ENCODE assay signal across 1 cellular context in genomic region chr2:219279151-219279915, GRCh38.
TF ChIP-seq lines count a peak whose summit lies in the region.

Gene DNAJB2, plus strand, starts transcription at chr2:219279366. Its CDS starts 468 bp downstream, at chr2:219279834.

TF ChIP-seq in HEK293, 187 proteins besides CTCF, POLR2A, EP300 and RAD21 (continued from another document and continues in another):
- TF ChIP-seq ZNF26 (tag by site-specific recombination; IDR thresholded peaks at IDR 0.05) (no peak), FEZF1 (tag by site-specific recombination; IDR thresholded peaks at IDR 0.05) (no peak; the same call in 1 of the 2 replicates), ZNF776 (tag by site-specific recombination; IDR thresholded peaks at IDR 0.05; ENCODE audit: borderline replicate concordance) (no peak), ZBTB20 (tag by site-specific recombination; IDR thresholded peaks at IDR 0.05) (peak; percentile 83), KLF10 (tag by site-specific recombination; IDR thresholded peaks at IDR 0.05) (peak; percentile 96), KLF16 (tag by site-specific recombination; IDR thresholded peaks at IDR 0.05) (peak; percentile 77), RBAK (tag by site-specific recombination; IDR thresholded peaks at IDR 0.05) (no peak), ZNF639 (tag by site-specific recombination; IDR thresholded peaks at IDR 0.05) (peak; percentile 74; the same call in 1 of the 2 replicates), REPIN1 (tag by site-specific recombination; IDR thresholded peaks at IDR 0.05; ENCODE audit: low read depth) (no peak), KLF17 (tag by site-specific recombination; IDR thresholded peaks at IDR 0.05) (peak; percentile 88), ZBTB49 (tag by site-specific recombination; IDR thresholded peaks at IDR 0.05; ENCODE audit: low read depth) (no peak), PRDM4 (tag by site-specific recombination; IDR thresholded peaks at IDR 0.05) (peak; percentile 57; the same call in 1 of the 2 replicates), MYNN (tag by site-specific recombination; IDR thresholded peaks at IDR 0.05; ENCODE audit: borderline replicate concordance) (peak; percentile 21; the same call in 1 of the 2 replicates), KLF9 (tag by site-specific recombination; IDR thresholded peaks at IDR 0.05; ENCODE audit: low read depth) (peak; percentile 81), PRDM10 (tag by site-specific recombination; IDR thresholded peaks at IDR 0.05) (peak; percentile 82; the same call in 1 of the 2 replicates), ZBTB8A (tag by site-specific recombination; IDR thresholded peaks at IDR 0.05) (peak; percentile 48), EGR2 (tag by site-specific recombination; IDR thresholded peaks at IDR 0.05; ENCODE audit: low read depth) (peak; percentile 83; the same call in 1 of the 2 replicates), ZEB2 (tag by site-specific recombination; IDR thresholded peaks at IDR 0.05) (no peak; the same call in 1 of the 2 replicates), KLF8 (tag by site-specific recombination; IDR thresholded peaks at IDR 0.05) (peak; percentile 75), ZNF341 (tag by site-specific recombination; IDR thresholded peaks at IDR 0.05; ENCODE audit: low read depth) (no peak), WT1 (tag by site-specific recombination; IDR thresholded peaks at IDR 0.05) (peak; percentile 55; the same call in 1 of the 2 replicates), ZIC2 (tag by site-specific recombination; IDR thresholded peaks at IDR 0.05) (peak; percentile 83), ZNF777 (tag by site-specific recombination; IDR thresholded peaks at IDR 0.05; ENCODE audit: borderline replicate concordance) (no peak), ZNF184 (tag by site-specific recombination; IDR thresholded peaks at IDR 0.05) (0 out of 2 replicates have a peak, but pooled peaks have one; percentile 28), SP3 (tag by site-specific recombination; IDR thresholded peaks at IDR 0.05) (peak; percentile 90), ZNF660 (tag by site-specific recombination; IDR thresholded peaks at IDR 0.05) (peak; percentile 72), PRDM2 (tag by site-specific recombination; IDR thresholded peaks at IDR 0.05; ENCODE audit: borderline replicate concordance) (no peak), ZNF394 (tag by site-specific recombination; IDR thresholded peaks at IDR 0.05; ENCODE audit: borderline replicate concordance) (peak; percentile 68; the same call in 1 of the 2 replicates), GLIS2 (tag by site-specific recombination; IDR thresholded peaks at IDR 0.05) (peak; percentile 84), ZSCAN16 (tag by site-specific recombination; IDR thresholded peaks at IDR 0.05) (no peak), ZSCAN30 (tag by site-specific recombination; IDR thresholded peaks at IDR 0.05) (peak; percentile 72; the same call in 1 of the 2 replicates), ZBTB44 (tag by site-specific recombination; IDR thresholded peaks at IDR 0.05) (peak; percentile 79), INSM2 (tag by site-specific recombination; IDR thresholded peaks at IDR 0.05) (peak; percentile 59; the same call in 1 of the 2 replicates), ZNF354C (tag by site-specific recombination; IDR thresholded peaks at IDR 0.05; ENCODE audit: borderline replicate concordance, low read depth) (no peak)
